In genomic region chr1:101474039-101474665, GRCh38 we compare ENCODE assay signal across 8 cellular contexts.
DNase-seq lines count a peak whose midpoint lies in the region; ATAC-seq and TF ChIP-seq lines count a peak whose summit lies in the region.

No MANE protein-coding gene starts in this region.

- DNase-seq in CD14-positive monocyte (ENCODE audit: low spot score) = no peak
- peak; percentile 54 for DNase-seq in NCI-H69 (lab: John Stamatoyannopoulos, UW)
- DNase-seq in fibroblast of the aortic adventitia (ENCODE audit: low read depth) = no peak
- DNase-seq in activated gamma-delta T cell treated with Interleukin-2 at 50 U/mL for 16 hours = no peak
- DNase-seq in stimulated activated naive CD4-positive, alpha-beta T cell treated with Interleukin-2 at 50 U/mL for 16 hours (lab: John Stamatoyannopoulos, UW) = no peak
- no peak for DNase-seq in left colon
- DNase-seq in GOT3 (lab: John Stamatoyannopoulos, UW) = no peak

- intact Hi-C loops in CD14-positive monocyte (cut with micrococcal nuclease) (no loop called here), left colon (cut with DNase I, micrococcal nuclease) (no loop called here)

- no peak overlapping the region for H3K4me3 Mint-ChIP-seq in CD14-positive monocyte

- TF ChIP-seq CTCF in CD14-positive monocyte (IDR thresholded peaks at IDR 0.05) (peak; percentile 16), fibroblast of the aortic adventitia (IDR thresholded peaks at IDR 0.05; ENCODE audit: insufficient read depth, low read length) (peak; percentile 17)

- H3K4me1 Mint-ChIP-seq in CD14-positive monocyte = no peaks in the 10 kb centered on the region

- no peaks in the 10 kb centered on the region for H3K36me3 Mint-ChIP-seq in CD14-positive monocyte

- ATAC-seq in GM21367 (IDR thresholded peaks at IDR 0.05; ENCODE audit: unreplicated experiment) = peak; percentile 75
- ATAC-seq in left colon = no peak

- H3K27ac Mint-ChIP-seq in CD14-positive monocyte = no peak overlapping the region

- H3K9me3 Mint-ChIP-seq in CD14-positive monocyte = peaks cover 1 to 8% (median 3%) of the 10 kb centered on the region in 7 donors

- no peak overlapping the region for H3K4me3 ChIP-seq in fibroblast of the aortic adventitia (ENCODE audit: low read depth, low read length)

- no peaks in the 10 kb centered on the region for H3K27me3 Mint-ChIP-seq in CD14-positive monocyte (ENCODE audit: low read depth in 3 of 3)
